8 cellular contexts compared by ENCODE assay signal in genomic region chr4:154490589-154491340, GRCh38. TPM values are rescaled to one million over a fixed set of nuclear protein-coding genes. Genes with fewer than 3 reads are reported as not detected.
DNase-seq lines count a peak whose midpoint lies in the region; ATAC-seq and TF ChIP-seq lines count a peak whose summit lies in the region.

No MANE protein-coding gene starts in this region.

- H3K9me3 ChIP-seq in RWPE2 (ENCODE audit: severe bottlenecking) (peaks cover 4% of the 10 kb centered on the region), fibroblast of lung (ENCODE audit: control insufficient read depth, insufficient read depth, low read depth, low read length) (no peaks in the 10 kb centered on the region), parathyroid adenoma (ENCODE audit: control insufficient read depth, low read length) (no peaks in the 10 kb centered on the region)

- H2AFZ ChIP-seq in fibroblast of lung (ENCODE audit: low read length) (peak overlapping the region; percentile 9), parathyroid adenoma (peak overlapping the region; percentile 38)

- H3K27ac ChIP-seq in RWPE2 (ENCODE audit: poor library complexity, severe bottlenecking) (no peak overlapping the region), fibroblast of lung (ENCODE audit: insufficient read depth, low read length) (no peak overlapping the region), parathyroid adenoma (no peak overlapping the region)

- no peak overlapping the region for H3K9ac ChIP-seq in fibroblast of lung (ENCODE audit: insufficient read depth, low read length)
- no peak overlapping the region for H3K9ac ChIP-seq in parathyroid adenoma

- TF ChIP-seq CTCF in RWPE2 (IDR thresholded peaks at IDR 0.05; ENCODE audit: poor library complexity, severe bottlenecking): no peak
- TF ChIP-seq CTCF in fibroblast of lung (conservative IDR thresholded peaks at IDR 0.05 in 1 of 2, IDR thresholded peaks at IDR 0.05 in 1 of 2; ENCODE audit: low read depth in 1 of 2, low read length in 2 of 2): no peak
- TF ChIP-seq CTCF in parathyroid adenoma (IDR thresholded peaks at IDR 0.05): no peak

- peak; percentile 54 for DNase-seq in RWPE2 (ENCODE audit: low spot score)
- no peak for DNase-seq in fibroblast of lung (ENCODE audit: low read depth in 2 of 2)
- no peak for DNase-seq in MV-4-11 (lab: John Stamatoyannopoulos, UW)
- DNase-seq in Kasumi-1 (lab: John Stamatoyannopoulos, UW): no peak

- TF ChIP-seq POLR2A in GM18505 (IDR thresholded peaks at IDR 0.05; ENCODE audit: borderline replicate concordance, extremely low read depth, insufficient read depth, insufficient read length): no peak

- peak overlapping the region; percentile 10 for H3K4me3 ChIP-seq in RWPE2 (ENCODE audit: severe bottlenecking)
- H3K4me3 ChIP-seq in fibroblast of lung (replicated peaks in 1 of 4; ENCODE audit: control extremely low read depth in 1 of 4, insufficient read depth in 1 of 4, low read depth in 3 of 4, low read length in 4 of 4): peak overlapping the region in 2 of 4 experiments; percentile 19 to 36
- peak overlapping the region; percentile 31 for H3K4me3 ChIP-seq in parathyroid adenoma (ENCODE audit: low read depth, low read length)

- H3K36me3 ChIP-seq in RWPE2 (ENCODE audit: low read depth) (no peaks in the 10 kb centered on the region), fibroblast of lung (ENCODE audit: control insufficient read depth, insufficient read depth, low read length) (no peaks in the 10 kb centered on the region), parathyroid adenoma (ENCODE audit: control insufficient read depth, insufficient read depth, low read length) (no peaks in the 10 kb centered on the region)

- H3K27me3 ChIP-seq in RWPE2 (ENCODE audit: insufficient read depth, poor library complexity, severe bottlenecking) (peaks cover 32% of the 10 kb centered on the region), fibroblast of lung (ENCODE audit: control insufficient read depth, insufficient read depth, low read length) (peaks cover 8% of the 10 kb centered on the region), parathyroid adenoma (ENCODE audit: control insufficient read depth, insufficient read depth, low read length) (peaks cover 8% of the 10 kb centered on the region)

- no peaks in the 10 kb centered on the region for H3K79me2 ChIP-seq in fibroblast of lung (ENCODE audit: control insufficient read depth, insufficient read depth, low read length)
- H3K79me2 ChIP-seq in parathyroid adenoma: no peaks in the 10 kb centered on the region

- H3K4me1 ChIP-seq in RWPE2 (ENCODE audit: insufficient read depth, poor library complexity, severe bottlenecking): no peaks in the 10 kb centered on the region
- no peaks in the 10 kb centered on the region for H3K4me1 ChIP-seq in fibroblast of lung (ENCODE audit: control insufficient read depth, extremely low read depth, insufficient read depth, low read length)
- no peaks in the 10 kb centered on the region for H3K4me1 ChIP-seq in parathyroid adenoma

- H4K20me1 ChIP-seq in fibroblast of lung (ENCODE audit: control insufficient read depth, extremely low read depth, insufficient read depth, low read length): no peaks in the 10 kb centered on the region

- peak; percentile 58 for ATAC-seq in GM18505 (IDR thresholded peaks at IDR 0.05; ENCODE audit: unreplicated experiment)
- ATAC-seq in GM21825 (IDR thresholded peaks at IDR 0.05; ENCODE audit: unreplicated experiment): peak; percentile 80
- peak; percentile 64 for ATAC-seq in RWPE2 (ENCODE audit: low read depth)
- no peak for ATAC-seq in HG02884 (IDR thresholded peaks at IDR 0.05; ENCODE audit: unreplicated experiment)

- H3K4me2 ChIP-seq in fibroblast of lung (ENCODE audit: extremely low read depth, insufficient read depth, low read length) (peak overlapping the region; percentile 62), parathyroid adenoma (ENCODE audit: low read length) (peak overlapping the region; percentile 44)

RNA-seq across cellular contexts. Expression of gene DCHS2, which starts 0.8 kb away (rescaled TPM):
- total RNA-seq in fibroblast of lung: under 0.01 TPM in 1 of 2 replicates, not detected in the other
- polyA plus RNA-seq in fibroblast of lung: not detected in 2 replicates
- not detected in 2 replicates for polyA plus RNA-seq in fibroblast of lung (2012)
- polyA minus RNA-seq in fibroblast of lung (ENCODE audit: low replicate concordance): not detected in 2 replicates

RNA-seq across cellular contexts. Expression of gene PLRG1, which starts 59.4 kb away (rescaled TPM):
- total RNA-seq in fibroblast of lung: 72.5 and 73.4 TPM in 2 replicates
- polyA plus RNA-seq in fibroblast of lung: 101 and 123 TPM in 2 replicates
- polyA plus RNA-seq in fibroblast of lung (2012): 60.3 and 79.4 TPM in 2 replicates
- polyA minus RNA-seq in fibroblast of lung (ENCODE audit: low replicate concordance): 42.0 and 55.7 TPM in 2 replicates
